ENCODE assay signal across 11 cellular contexts in genomic region chr17:72931163-72931562, GRCh38.
DNase-seq lines count a peak whose midpoint lies in the region; ATAC-seq and TF ChIP-seq lines count a peak whose summit lies in the region.
"Had no signal": no experiment of that assay in that cellular context is flagged by ENCODE, and none has a peak within 500 bp of the region (broad histone marks: within the 10 kb centered on the region; RNA-seq: fewer than 3 reads in every experiment).

No MANE protein-coding gene starts in this region.

- TF ChIP-seq CTCF in stomach (IDR thresholded peaks at IDR 0.05), result no peak

- ATAC-seq in GM21360 (IDR thresholded peaks at IDR 0.05; ENCODE audit: unreplicated experiment) (peak; percentile 79), HG03442 (IDR thresholded peaks at IDR 0.05; ENCODE audit: unreplicated experiment) (no peak)
- ATAC-seq: left lung had no signal

- H3K27ac ChIP-seq in stomach, result no peak overlapping the region
- H3K27ac ChIP-seq: left lung had no signal

- no peaks in the 10 kb centered on the region for H3K4me1 ChIP-seq in stomach
- H3K4me1 ChIP-seq: left lung had no signal

- DNase-seq in DMS53 (lab: John Stamatoyannopoulos, UW) (peak; percentile 16), DMS53 treated with DMSO at 0.1 percent for 48 hours (lab: John Stamatoyannopoulos, UW; ENCODE audit: unreplicated experiment) (no peak), NCI-H748 treated with DMSO at 0.1 percent for 48 hours (lab: John Stamatoyannopoulos, UW) (peak; percentile 12), left kidney (ENCODE audit: low read depth, low spot score) (peak; percentile 57), stomach (no peak), LoVo (ENCODE audit: low spot score) (no peak)
- DNase-seq: 8988T, HCEC 1CT, left lung had no signal

- no peak for TF ChIP-seq EP300 in stomach (IDR thresholded peaks at IDR 0.05)

- intact Hi-C loops in stomach (cut with DNase I; ENCODE audit: low total_unique reads), result no loop called here

- no peaks in the 10 kb centered on the region for H3K27me3 ChIP-seq in stomach
- H3K27me3 ChIP-seq: left lung had no signal

- WGBS in stomach, 5 donors, result 73 to 86% (median 76%) methylated on average over 7 to 9 of the region's 9 CpGs

- TF ChIP-seq POLR2A in stomach (IDR thresholded peaks at IDR 0.05), result no peak

- H3K36me3 ChIP-seq in stomach, result no peaks in the 10 kb centered on the region

- no peaks in the 10 kb centered on the region for H3K9me3 ChIP-seq in stomach
- H3K9me3 ChIP-seq: left lung had no signal

- H3K4me3 ChIP-seq in stomach, result no peak overlapping the region
- H3K4me3 ChIP-seq: left lung had no signal

Comparison
In these comparisons a context has a peak if more than half of its experiments do, and no peak if none do; other contexts are left out.
1. DNase-seq: peak in DMS53 (single experiment), NCI-H748 treated with DMSO at 0.1 percent for 48 hours (single experiment) and left kidney (single experiment); none in DMS53 treated with DMSO at 0.1 percent for 48 hours (single experiment), stomach (single experiment) and LoVo (single experiment).